ENCODE assay signal across 11 cellular contexts in genomic region chr9:5947912-5948311, GRCh38. TPM values are rescaled to one million over a fixed set of nuclear protein-coding genes. Genes with fewer than 3 reads are reported as not detected.
DNase-seq lines count a peak whose midpoint lies in the region; ATAC-seq, FAIRE-seq and TF ChIP-seq lines count a peak whose summit lies in the region.
"Had no signal": no experiment of that assay in that cellular context is flagged by ENCODE, and none has a peak within 500 bp of the region (broad histone marks: within the 10 kb centered on the region; RNA-seq: fewer than 3 reads in every experiment).

No MANE protein-coding gene starts in this region.

- H3K9me3 ChIP-seq in CD8-positive, alpha-beta T cell (ENCODE audit: low read length) = no peaks in the 10 kb centered on the region
- no peaks in the 10 kb centered on the region for H3K9me3 ChIP-seq in heart left ventricle
- H3K9me3 ChIP-seq: MG63, prostate gland had no signal

- peak overlapping the region; percentile 3 for H3K27ac Mint-ChIP-seq in CD8-positive, alpha-beta T cell

- FAIRE-seq in GM19239 (lab: Jason Lieb, UNC) = peak; percentile 92

- H3K27me3 Mint-ChIP-seq in CD8-positive, alpha-beta T cell (ENCODE audit: low read depth) = no peaks in the 10 kb centered on the region

- intact Hi-C loops in CD8-positive, alpha-beta T cell (cut with DNase I, micrococcal nuclease) = no loop called here
- intact Hi-C loops in heart left ventricle (cut with DNase I) = loop anchor here in 1 of 10 donors (5.0 kb wide), 1 partner anchor 69 kb away; the partner anchor contains the start of gene RANBP6

- WGBS in heart left ventricle, 4 donors = 34 to 61% (median 49%) methylated on average over 2 of the region's 2 CpGs

- no peak for TF ChIP-seq POLR2A in heart left ventricle (IDR thresholded peaks at IDR 0.05)

- no peaks in the 10 kb centered on the region for H3K36me3 ChIP-seq in CD8-positive, alpha-beta T cell (ENCODE audit: insufficient read depth, low read length)
- H3K36me3 ChIP-seq in heart left ventricle (no peaks in the 10 kb centered on the region), brain microvascular endothelial cell (replicated peaks) (no peaks in the 10 kb centered on the region)
- H3K36me3 ChIP-seq: MG63, prostate gland had no signal

- H3K36me3 Mint-ChIP-seq in CD8-positive, alpha-beta T cell = peaks cover 2% of the 10 kb centered on the region

- TF ChIP-seq CTCF in CD8-positive, alpha-beta T cell (IDR thresholded peaks at IDR 0.05) = no peak
- TF ChIP-seq CTCF in heart left ventricle (IDR thresholded peaks at IDR 0.05) (no peak), brain microvascular endothelial cell (IDR thresholded peaks at IDR 0.05; ENCODE audit: low read depth, low read length, missing control alignments) (no peak)

- H3K4me1 Mint-ChIP-seq in CD8-positive, alpha-beta T cell (ENCODE audit: low read depth) = peaks cover 22% of the 10 kb centered on the region

- peak in 1 of 7 experiments; percentile 0 for DNase-seq in CD8-positive, alpha-beta T cell
- DNase-seq in GM19239 (ENCODE audit: insufficient read length, low spot score) = no peak
- DNase-seq in NCI-H2227 treated with DMSO at 0.1 percent for 48 hours (lab: John Stamatoyannopoulos, UW) = peak; percentile 54
- no peak for DNase-seq in heart left ventricle
- no peak for DNase-seq in LoVo (ENCODE audit: low spot score)
- no peak for DNase-seq in brain microvascular endothelial cell
- DNase-seq in ureter (ENCODE audit: low spot score) = no peak
- no peak for DNase-seq in stimulated activated naive CD4-positive, alpha-beta T cell (lab: John Stamatoyannopoulos, UW)
- DNase-seq: islet precursor cell, MG63 had no signal

- H3K4me1 ChIP-seq in CD8-positive, alpha-beta T cell (ENCODE audit: insufficient read depth, low read length) = peaks cover 16% of the 10 kb centered on the region
- peaks cover 0 to 25% (median 8%) of the 10 kb centered on the region in 12 donors for H3K4me1 ChIP-seq in heart left ventricle
- H3K4me1 ChIP-seq: prostate gland had no signal

- no peaks in the 10 kb centered on the region for H3K9me3 Mint-ChIP-seq in CD8-positive, alpha-beta T cell

- H3K4me3 Mint-ChIP-seq in CD8-positive, alpha-beta T cell = no peak overlapping the region

- in situ Hi-C loops in brain microvascular endothelial cell (cut with HindIII; ENCODE audit: low pct_ligation_motif_present, low sequenced_read_pairs) = no loop called here

- no peak for ATAC-seq in CD8-positive, alpha-beta T cell
- peak in 3 of 4 donors; percentile 65 to 81 (median 75) for ATAC-seq in heart left ventricle

- CTCF ChIA-PET in CD8-positive, alpha-beta T cell (lab: Charles Lee) = interaction anchor here (0.6 to 1.2 kb wide), 2 partner anchors 29 to 106 kb away, joined by 3 to 5 read pairs; no protein-coding TSS in a partner anchor

- no peak overlapping the region for H3K4me3 ChIP-seq in CD8-positive, alpha-beta T cell (ENCODE audit: low read depth, low read length)
- H3K4me3 ChIP-seq in heart left ventricle = no peak overlapping the region
- H3K4me3 ChIP-seq in brain microvascular endothelial cell (ENCODE audit: low read depth, low read length) = no peak overlapping the region
- H3K4me3 ChIP-seq: MG63, prostate gland had no signal

- no peak overlapping the region for H3K27ac ChIP-seq in CD8-positive, alpha-beta T cell (ENCODE audit: low read depth, low read length)
- H3K27ac ChIP-seq in heart left ventricle (peak overlapping the region in 1 of 12 donors; percentile 5), brain microvascular endothelial cell (no peak overlapping the region)
- H3K27ac ChIP-seq: prostate gland had no signal

- POLR2A ChIA-PET in CD8-positive, alpha-beta T cell (lab: Charles Lee) = no interaction called here

- no peaks in the 10 kb centered on the region for H3K27me3 ChIP-seq in CD8-positive, alpha-beta T cell (ENCODE audit: insufficient read depth, low read length)
- H3K27me3 ChIP-seq in heart left ventricle (no peaks in the 10 kb centered on the region), brain microvascular endothelial cell (replicated peaks) (no peaks in the 10 kb centered on the region)
- H3K27me3 ChIP-seq: MG63 had no signal

RNA-seq across cellular contexts. Expression of gene MLANA, which starts 57.2 kb away (rescaled TPM):
- not detected for total RNA-seq in CD8-positive, alpha-beta T cell
- total RNA-seq in heart left ventricle (not detected), ureter (not detected)
- not detected for polyA plus RNA-seq in heart left ventricle
- total RNA-seq: prostate gland had no signal
